In genomic region chr12:1424674-1425395, GRCh38 we compare ENCODE assay signal across 16 cellular contexts.
"Had no signal": no experiment of that assay in that cellular context is flagged by ENCODE, and none has a peak within 500 bp of the region (broad histone marks: within the 10 kb centered on the region; RNA-seq: fewer than 3 reads in every experiment).

No MANE protein-coding gene starts in this region.

- H3K27me3 Mint-ChIP-seq: activated CD4-positive, alpha-beta T cell treated with anti-CD3 and anti-CD28 coated beads for 36 hours; activated naive CD8-positive, alpha-beta T cell treated with anti-CD3 and anti-CD28 coated beads for 36 hours had no signal

- H3K27ac Mint-ChIP-seq: activated CD4-positive, alpha-beta T cell treated with anti-CD3 and anti-CD28 coated beads for 36 hours; activated naive CD8-positive, alpha-beta T cell treated with anti-CD3 and anti-CD28 coated beads for 36 hours had no signal

- H3K4me3 ChIP-seq: dorsolateral prefrontal cortex, psoas muscle, spleen had no signal

- ATAC-seq: activated CD4-positive, alpha-beta T cell treated with anti-CD3 and anti-CD28 coated beads for 36 hours; esophagus mucosa; psoas muscle; sciatic nerve had no signal

- DNase-seq: activated CD4-positive, alpha-beta T cell treated with anti-CD3 and anti-CD28 coated beads for 36 hours; activated CD8-positive, alpha-beta memory T cell treated with anti-CD3 and anti-CD28 coated beads for 24 hours; activated effector memory CD4-positive, alpha-beta T cell treated with anti-CD3 and anti-CD28 coated beads, Interleukin-2, amount 50 U/mL, for 16 hours; activated naive CD8-positive, alpha-beta T cell treated with anti-CD3 and anti-CD28 coated beads for 36 hours; activated T-cell treated with anti-CD3 and anti-CD28 coated beads for 4 hours; anterior cingulate cortex; dorsolateral prefrontal cortex; hypothalamus; psoas muscle; spleen; stimulated activated CD4-positive, alpha-beta T cell treated with anti-CD3 and anti-CD28 coated beads, Interleukin-1b, Interleukin-23, amount 100 ng/mL, for 48 hours; stimulated activated naive CD4-positive, alpha-beta T cell; WERI-Rb-1 had no signal

- FAIRE-seq: endometrium had no signal

- H3K27ac ChIP-seq: dorsolateral prefrontal cortex, psoas muscle, spleen, WERI-Rb-1 had no signal

- H3K4me3 Mint-ChIP-seq: activated CD4-positive, alpha-beta T cell treated with anti-CD3 and anti-CD28 coated beads for 36 hours; activated naive CD8-positive, alpha-beta T cell treated with anti-CD3 and anti-CD28 coated beads for 36 hours had no signal

- H3K4me1 ChIP-seq: spleen had no signal

- H3K4me1 Mint-ChIP-seq: activated naive CD8-positive, alpha-beta T cell treated with anti-CD3 and anti-CD28 coated beads for 36 hours had no signal

- H3K36me3 ChIP-seq: WERI-Rb-1 had no signal
